8 cellular contexts compared by ENCODE assay signal in genomic region chr3:187064210-187065115, GRCh38.
DNase-seq lines count a peak whose midpoint lies in the region; ATAC-seq and TF ChIP-seq lines count a peak whose summit lies in the region.

No MANE protein-coding gene starts in this region.

- H3K27me3 ChIP-seq in Caco-2 (replicated peaks; ENCODE audit: control insufficient read depth, insufficient read depth, low read length) (no peaks in the 10 kb centered on the region), OCI-LY1 (ENCODE audit: insufficient read depth, low read length) (no peaks in the 10 kb centered on the region), hepatocyte (no peaks in the 10 kb centered on the region)

- H3K79me2 ChIP-seq in OCI-LY1 (ENCODE audit: insufficient read depth, low read length) (peaks cover 2% of the 10 kb centered on the region; the same call in 1 of the 2 replicates), hepatocyte (peaks cover 9% of the 10 kb centered on the region)

- H3K4me3 ChIP-seq in Caco-2 (ENCODE audit: low read depth, low read length) (no peak overlapping the region), OCI-LY1 (ENCODE audit: low read depth, low read length, poor library complexity, severe bottlenecking) (peak overlapping the region; percentile 35), hepatocyte (no peak overlapping the region)

- TF ChIP-seq CTCF in Caco-2 (IDR thresholded peaks at IDR 0.05; ENCODE audit: insufficient read depth in 1 of 2, low read depth in 1 of 2, low read length in 1 of 2, severe bottlenecking in 1 of 2, unreplicated experiment in 1 of 2) (no peak), OCI-LY1 (IDR thresholded peaks at IDR 0.05; ENCODE audit: low read length) (no peak), hepatocyte (IDR thresholded peaks at IDR 0.05; ENCODE audit: poor library complexity) (no peak)

- H3K9ac ChIP-seq in OCI-LY1 (ENCODE audit: low read length), result peak overlapping the region; percentile 60

- peak overlapping the region; percentile 98 for H3K27ac ChIP-seq in OCI-LY1 (ENCODE audit: low read depth, low read length, poor library complexity, severe bottlenecking)
- H3K27ac ChIP-seq in hepatocyte, result peak overlapping the region; percentile 57

- no peaks in the 10 kb centered on the region for H3K9me2 ChIP-seq in OCI-LY1 (ENCODE audit: low read depth, low read length)
- H3K9me2 ChIP-seq in hepatocyte (replicated peaks; ENCODE audit: insufficient read depth), result no peaks in the 10 kb centered on the region

- H3K36me3 Mint-ChIP-seq in Caco-2 (ENCODE audit: insufficient read depth, unreplicated experiment), result peaks cover 12% of the 10 kb centered on the region

- H3K4me1 ChIP-seq in Caco-2, result peaks cover 27% of the 10 kb centered on the region
- H3K4me1 ChIP-seq in OCI-LY1 (ENCODE audit: insufficient read depth, low read length, severe bottlenecking), result peaks cover 100% of the 10 kb centered on the region
- peaks cover 27% of the 10 kb centered on the region for H3K4me1 ChIP-seq in hepatocyte (ENCODE audit: insufficient read depth)

- H4K20me1 ChIP-seq in OCI-LY1 (ENCODE audit: insufficient read depth, low read length) (no peaks in the 10 kb centered on the region), hepatocyte (ENCODE audit: insufficient read depth, poor library complexity, severe bottlenecking) (no peaks in the 10 kb centered on the region)

- peak in 1 of 2 experiments; percentile 13 for DNase-seq in Caco-2
- no peak for DNase-seq in hepatocyte (ENCODE audit: low spot score)
- no peak for DNase-seq in KBM-7
- no peak for DNase-seq in COLO668 (lab: John Stamatoyannopoulos, UW; ENCODE audit: unreplicated experiment)
- no peak for DNase-seq in activated CD8-positive, alpha-beta memory T cell treated with anti-CD3 and anti-CD28 coated beads, Interleukin-2, amount 50 U/mL, for 4 hours

- CTCF ChIA-PET in Caco-2 (lab: Charles Lee), result interaction anchor here (0.8 kb wide), 1 partner anchor 8 kb away, joined by 3 read pairs; no protein-coding TSS in a partner anchor

- H3K36me3 ChIP-seq in Caco-2 (ENCODE audit: control insufficient read depth, insufficient read depth, low read length) (no peaks in the 10 kb centered on the region), OCI-LY1 (ENCODE audit: insufficient read depth, low read length) (peaks cover 73% of the 10 kb centered on the region), hepatocyte (replicated peaks; ENCODE audit: insufficient read depth, low read depth) (no peaks in the 10 kb centered on the region)

- in situ Hi-C loops in KBM-7 (cut with MboI; ENCODE audit: low pct_unique_long_range_greater_than_20kb, low sequenced_read_pairs), result no loop called here

- H3F3A ChIP-seq in OCI-LY1 (ENCODE audit: insufficient read depth, low read length), result peaks cover 7% of the 10 kb centered on the region; the same call in 1 of the 2 replicates

- H3K4me3 Mint-ChIP-seq in Caco-2 (ENCODE audit: unreplicated experiment), result peak overlapping the region; percentile 52

- no TSS peak for BruUV-seq in Caco-2 (replicated peaks; lab: Mats Ljungman, UMichigan)

- no peaks in the 10 kb centered on the region for H3K9me3 ChIP-seq in Caco-2
- no peaks in the 10 kb centered on the region for H3K9me3 ChIP-seq in OCI-LY1 (ENCODE audit: low read length)
- H3K9me3 ChIP-seq in hepatocyte (ENCODE audit: low read depth), result no peaks in the 10 kb centered on the region

- intact Hi-C loops in Caco-2 (cut with micrococcal nuclease; ENCODE audit: unreplicated experiment), result loop anchor here (5.0 kb wide), 1 partner anchor 82 kb away; no protein-coding TSS in a partner anchor

- H3K4me2 ChIP-seq in OCI-LY1 (ENCODE audit: low read length) (peak overlapping the region; percentile 47), hepatocyte (peak overlapping the region; percentile 1)

- H3K4me1 Mint-ChIP-seq in Caco-2 (ENCODE audit: low read depth, unreplicated experiment), result peaks cover 28% of the 10 kb centered on the region

- H3K27ac Mint-ChIP-seq in Caco-2 (ENCODE audit: unreplicated experiment), result peak overlapping the region; percentile 97

- no peaks in the 10 kb centered on the region for H3K27me3 Mint-ChIP-seq in Caco-2 (ENCODE audit: insufficient read depth, unreplicated experiment)

- no peak overlapping the region for H2AFZ ChIP-seq in OCI-LY1 (ENCODE audit: low read length)
- H2AFZ ChIP-seq in hepatocyte, result no peak overlapping the region

- POLR2A ChIA-PET in Caco-2 (lab: Charles Lee), result interaction anchor here (0.6 kb wide), 1 partner anchor 20 kb away, joined by 4 read pairs; no protein-coding TSS in a partner anchor

- ATAC-seq in GM21529 (IDR thresholded peaks at IDR 0.05; ENCODE audit: unreplicated experiment), result peak; percentile 8
- no peak for ATAC-seq in HG02970 (IDR thresholded peaks at IDR 0.05; ENCODE audit: low FRiP score, unreplicated experiment)

- WGBS in hepatocyte (ENCODE audit: low lambda C conversion rate, missing lambda C conversion rate), result 76% methylated on average over 12 of the region's 12 CpGs

- H3K9me3 Mint-ChIP-seq in Caco-2 (ENCODE audit: unreplicated experiment), result peaks cover 3% of the 10 kb centered on the region
